ENCODE assay signal across 13 cellular contexts in the genomic region with DNA sequence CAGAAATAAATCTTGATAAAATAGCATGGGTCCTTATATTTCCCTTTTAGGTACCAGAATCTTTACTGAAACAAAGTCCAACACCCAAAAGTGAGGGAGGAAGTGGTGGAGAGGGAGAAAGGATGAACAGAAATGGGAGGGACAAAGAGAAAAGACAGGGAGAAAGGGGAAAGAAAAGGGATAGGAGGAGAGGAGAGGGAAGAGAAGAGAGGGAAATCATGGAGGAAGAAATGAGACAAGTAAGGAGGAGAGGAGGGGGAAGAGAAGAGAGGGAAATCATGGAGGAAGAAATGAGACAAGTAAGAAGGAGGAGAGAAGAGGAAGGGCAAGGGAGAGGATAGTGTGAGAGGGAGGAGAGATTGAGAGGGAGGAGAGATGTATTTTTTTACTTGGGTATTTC. TPM values are rescaled to one million over a fixed set of nuclear protein-coding genes. Genes with fewer than 3 reads are reported as not detected.
DNase-seq lines count a peak whose midpoint lies in the region; ATAC-seq and TF ChIP-seq lines count a peak whose summit lies in the region.
"Had no signal": no experiment of that assay in that cellular context is flagged by ENCODE, and none has a peak within 500 bp of the region (broad histone marks: within the 10 kb centered on the region; RNA-seq: fewer than 3 reads in every experiment).

No MANE protein-coding gene starts in this region.

- H3K27ac ChIP-seq in CD4-positive, CD25-positive, alpha-beta regulatory T cell (ENCODE audit: insufficient read depth, low read length, poor library complexity, severe bottlenecking): no peak overlapping the region
- no peak overlapping the region for H3K27ac ChIP-seq in osteoblast (ENCODE audit: low read depth, low read length)
- H3K27ac ChIP-seq: PC-9 had no signal

- no peak overlapping the region for H3K4me2 ChIP-seq in osteoblast (ENCODE audit: insufficient read depth, low read length)

- no peak for DNase-seq in CD4-positive, CD25-positive, alpha-beta regulatory T cell
- no peak for DNase-seq in effector memory CD8-positive, alpha-beta T cell
- no peak for DNase-seq in osteoblast (ENCODE audit: insufficient read length, low spot score, missing footprints)
- DNase-seq in NCI-H524 (lab: John Stamatoyannopoulos, UW): no peak
- no peak for DNase-seq in BE2C
- DNase-seq: DMS79 treated with DMSO at 0.1 percent for 48 hours, NCI-H187 treated with DMSO at 0.1 percent for 48 hours, NCI-H446 treated with DMSO at 0.1 percent for 48 hours, NCI-H82, PC-9 had no signal

- no peaks in the 10 kb centered on the region for H3K9me3 ChIP-seq in CD4-positive, CD25-positive, alpha-beta regulatory T cell (ENCODE audit: control insufficient read depth in 2 of 2, low read length in 2 of 2)
- H3K9me3 ChIP-seq in osteoblast (ENCODE audit: low read depth, low read length) (no peaks in the 10 kb centered on the region), BE2C (no peaks in the 10 kb centered on the region)

- no peaks in the 10 kb centered on the region for H3K9me3 Mint-ChIP-seq in CD4-positive, CD25-positive, alpha-beta regulatory T cell
- H3K9me3 Mint-ChIP-seq in IgD-negative memory B cell: no peaks in the 10 kb centered on the region
- no peaks in the 10 kb centered on the region for H3K9me3 Mint-ChIP-seq in effector memory CD8-positive, alpha-beta T cell

- no peaks in the 10 kb centered on the region for H3K27me3 Mint-ChIP-seq in CD4-positive, CD25-positive, alpha-beta regulatory T cell
- no peaks in the 10 kb centered on the region for H3K27me3 Mint-ChIP-seq in IgD-negative memory B cell
- H3K27me3 Mint-ChIP-seq in effector memory CD8-positive, alpha-beta T cell: no peaks in the 10 kb centered on the region

- no peaks in the 10 kb centered on the region for H3K27me3 ChIP-seq in CD4-positive, CD25-positive, alpha-beta regulatory T cell (ENCODE audit: control insufficient read depth, insufficient read depth, low read length)
- H3K27me3 ChIP-seq in osteoblast (ENCODE audit: insufficient read depth, low read length) (no peaks in the 10 kb centered on the region), BE2C (peaks cover 19% of the 10 kb centered on the region)

- H3K4me1 ChIP-seq in CD4-positive, CD25-positive, alpha-beta regulatory T cell (ENCODE audit: control insufficient read depth, insufficient read depth, low read length, poor library complexity, severe bottlenecking): no peaks in the 10 kb centered on the region
- no peaks in the 10 kb centered on the region for H3K4me1 ChIP-seq in osteoblast (ENCODE audit: insufficient read depth, low read length)
- no peaks in the 10 kb centered on the region for H3K4me1 ChIP-seq in BE2C

- no peak overlapping the region for H3K4me3 Mint-ChIP-seq in CD4-positive, CD25-positive, alpha-beta regulatory T cell
- no peak overlapping the region for H3K4me3 Mint-ChIP-seq in IgD-negative memory B cell
- no peak overlapping the region for H3K4me3 Mint-ChIP-seq in effector memory CD8-positive, alpha-beta T cell

- no peaks in the 10 kb centered on the region for H3K36me3 ChIP-seq in CD4-positive, CD25-positive, alpha-beta regulatory T cell (ENCODE audit: control insufficient read depth, insufficient read depth, low read length)
- no peaks in the 10 kb centered on the region for H3K36me3 ChIP-seq in osteoblast (ENCODE audit: insufficient read depth, low read length)
- H3K36me3 ChIP-seq in BE2C: no peaks in the 10 kb centered on the region

- H4K20me1 ChIP-seq in osteoblast (ENCODE audit: insufficient read depth, low read length): no peaks in the 10 kb centered on the region

- H3K4me1 Mint-ChIP-seq in CD4-positive, CD25-positive, alpha-beta regulatory T cell: peaks cover 0 to 23% (median 14%) of the 10 kb centered on the region in 4 donors
- H3K4me1 Mint-ChIP-seq in IgD-negative memory B cell: peaks cover 13 to 22% (median 21%) of the 10 kb centered on the region in 3 donors
- H3K4me1 Mint-ChIP-seq in effector memory CD8-positive, alpha-beta T cell (ENCODE audit: low read depth in 2 of 2): peaks cover 10 to 23% of the 10 kb centered on the region in 2 donors

- no peaks in the 10 kb centered on the region for H3K36me3 Mint-ChIP-seq in CD4-positive, CD25-positive, alpha-beta regulatory T cell
- no peaks in the 10 kb centered on the region for H3K36me3 Mint-ChIP-seq in IgD-negative memory B cell
- peaks cover 5% of the 10 kb centered on the region for H3K36me3 Mint-ChIP-seq in effector memory CD8-positive, alpha-beta T cell (ENCODE audit: insufficient read depth)

- no peak for TF ChIP-seq CTCF in osteoblast (IDR thresholded peaks at IDR 0.05; ENCODE audit: extremely low read depth, low read depth, low read length)
- no peak for TF ChIP-seq CTCF in BE2C (IDR thresholded peaks at IDR 0.05; ENCODE audit: low read depth, low read length)

- H3K79me2 ChIP-seq in osteoblast (ENCODE audit: insufficient read depth, low read length): no peaks in the 10 kb centered on the region

- ATAC-seq in CD4-positive, CD25-positive, alpha-beta regulatory T cell (ENCODE audit: low read depth in 2 of 2): no peak
- no peak for ATAC-seq in effector memory CD8-positive, alpha-beta T cell (replicated peaks)
- ATAC-seq in HG02798 (IDR thresholded peaks at IDR 0.05; ENCODE audit: poor library complexity, unreplicated experiment): no peak
- ATAC-seq: HCT116 had no signal

- peak overlapping the region in 2 of 3 donors; percentile 56 to 80 for H3K27ac Mint-ChIP-seq in CD4-positive, CD25-positive, alpha-beta regulatory T cell
- H3K27ac Mint-ChIP-seq in IgD-negative memory B cell: peak overlapping the region in 2 of 3 donors; percentile 35 to 85
- H3K27ac Mint-ChIP-seq in effector memory CD8-positive, alpha-beta T cell: peak overlapping the region; percentile 13 to 89

- H3K4me3 ChIP-seq in CD4-positive, CD25-positive, alpha-beta regulatory T cell (ENCODE audit: low read depth, low read length): no peak overlapping the region
- no peak overlapping the region for H3K4me3 ChIP-seq in osteoblast (ENCODE audit: insufficient read depth, low read length)
- no peak overlapping the region for H3K4me3 ChIP-seq in BE2C (ENCODE audit: low read depth, low read length)
- H3K4me3 ChIP-seq: PC-9 had no signal

- peak overlapping the region; percentile 31 for H2AFZ ChIP-seq in osteoblast (ENCODE audit: low read length)

RNA-seq across cellular contexts. Expression of gene ARL4A, which starts 50.1 kb away (rescaled TPM):
- total RNA-seq in CD4-positive, CD25-positive, alpha-beta regulatory T cell: 52.0 TPM
- 10 to 100 TPM; 28.6 to 40.8 (median 34.0) TPM for polyA plus RNA-seq in CD4-positive, CD25-positive, alpha-beta regulatory T cell
- polyA plus RNA-seq in IgD-negative memory B cell: 114 TPM
- 20.6 and 25.3 TPM in 2 replicates for total RNA-seq in osteoblast
- 5.4 TPM for polyA plus RNA-seq in BE2C (2012; ENCODE audit: insufficient read depth, insufficient read length, low read depth)
